ENCODE assay signal across 8 cellular contexts in genomic region chr10:73997806-73998622, GRCh38. TPM values are rescaled to one million over a fixed set of nuclear protein-coding genes. Genes with fewer than 3 reads are reported as not detected.
A peak's percentile ranks its signal among the peaks of the same experiment; 100 is the strongest.
DNase-seq lines count a peak whose midpoint lies in the region; ATAC-seq and TF ChIP-seq lines count a peak whose summit lies in the region.

Gene VCL (plus strand): TSS chr10:73998116. CDS start chr10:73998208, 92 bp downstream.

- CTCF ChIA-PET in activated CD4-positive, alpha-beta memory T cell treated with anti-CD3 and anti-CD28 coated beads for 36 hours (lab: Charles Lee) = interaction anchor here (1.2 to 2.5 kb wide), 3 partner anchors 40 to 83 kb away, joined by 3 to 8 read pairs (median 5); no protein-coding TSS in a partner anchor

- intact Hi-C loops in activated CD4-positive, alpha-beta memory T cell treated with anti-CD3 and anti-CD28 coated beads for 36 hours (cut with micrococcal nuclease) = loop anchor here (2.0 to 10.0 kb wide), 5 partner anchors 83 to 1219 kb away; partner anchors contain the start of genes KAT6B, NDST2 and SAMD8
- intact Hi-C loops in dorsolateral prefrontal cortex (cut with DNase I) = no loop called here
- intact Hi-C loops in right lobe of liver (cut with DNase I) = no loop called here

- no peaks in the 10 kb centered on the region for H3K9me3 Mint-ChIP-seq in activated CD4-positive, alpha-beta memory T cell treated with anti-CD3 and anti-CD28 coated beads for 36 hours

- H3K4me3 ChIP-seq in dorsolateral prefrontal cortex (peak within 1 kb of the TSS; percentile 64 to 98 (median 90)), right lobe of liver (peak within 1 kb of the TSS; percentile 71 to 92 (median 72))

- H3K36me3 Mint-ChIP-seq in activated CD4-positive, alpha-beta memory T cell treated with anti-CD3 and anti-CD28 coated beads for 36 hours = no peaks in the 10 kb centered on the region

- no peaks in the 10 kb centered on the region for H3K9me3 ChIP-seq in right lobe of liver

- ATAC-seq in GM19438 (IDR thresholded peaks at IDR 0.05; ENCODE audit: low read depth, unreplicated experiment) (peak; percentile 97), HG03575 (IDR thresholded peaks at IDR 0.05; ENCODE audit: extremely low read depth, insufficient number of reproducible peaks, low FRiP score, unreplicated experiment) (peak; percentile 69), right lobe of liver (peak; percentile 94 to 98 (median 96))

- peak within 1 kb of the TSS in 58 of 59 donors; percentile 4 to 94 (median 75) for H3K27ac ChIP-seq in dorsolateral prefrontal cortex
- peak within 1 kb of the TSS; percentile 87 to 93 (median 90) for H3K27ac ChIP-seq in right lobe of liver

- H3K27me3 Mint-ChIP-seq in activated CD4-positive, alpha-beta memory T cell treated with anti-CD3 and anti-CD28 coated beads for 36 hours = no peaks in the 10 kb centered on the region

- WGBS in right lobe of liver (ENCODE audit: insufficient coverage, low coverage, low lambda C conversion rate, missing lambda C conversion rate) = 0% methylated on average over 22 of the region's 90 CpGs

- peak; percentile 100 for TF ChIP-seq POLR2A in right lobe of liver (IDR thresholded peaks at IDR 0.05)

- H3K4me3 Mint-ChIP-seq in activated CD4-positive, alpha-beta memory T cell treated with anti-CD3 and anti-CD28 coated beads for 36 hours = peak within 1 kb of the TSS; percentile 91

- DNase-seq in CD1c-positive myeloid dendritic cell (ENCODE audit: extremely low spot score) (peak; percentile 98), NCI-H82 treated with DMSO at 0.1 percent for 48 hours (lab: John Stamatoyannopoulos, UW; ENCODE audit: unreplicated experiment) (peak; percentile 87), dorsolateral prefrontal cortex (peak; percentile 92 to 99 (median 97)), right lobe of liver (peak; percentile 98 to 99 (median 99))
- peak; percentile 97 for DNase-seq in activated CD4-positive, alpha-beta memory T cell treated with anti-CD3 and anti-CD28 coated beads for 36 hours
- DNase-seq in stimulated activated CD4-positive, alpha-beta T cell treated with anti-CD3 and anti-CD28 coated beads, Interleukin-4, amount 100 ng/mL, for 4 hours = peak; percentile 94

- POLR2A ChIA-PET in activated CD4-positive, alpha-beta memory T cell treated with anti-CD3 and anti-CD28 coated beads for 36 hours (lab: Charles Lee) = interaction anchor here (1.0 kb wide), 1 partner anchor 42 kb away, joined by 3 read pairs; no protein-coding TSS in a partner anchor

- H3K4me1 ChIP-seq in right lobe of liver = peaks cover 0 to 7% (median 3%) of the 10 kb centered on the region in 4 donors

- H3K27me3 ChIP-seq in dorsolateral prefrontal cortex (no peaks in the 10 kb centered on the region), right lobe of liver (no peaks in the 10 kb centered on the region)

- H3K36me3 ChIP-seq in right lobe of liver = no peaks in the 10 kb centered on the region

- TF ChIP-seq CTCF in dorsolateral prefrontal cortex (IDR thresholded peaks at IDR 0.05 in 54 of 56, conservative IDR thresholded peaks at IDR 0.05 in 2 of 56; ENCODE audit: low read depth in 1 of 56, partially characterized antibody in 56 of 56) (peak in 25 of 56 donors; percentile 6 to 51 (median 26)), right lobe of liver (IDR thresholded peaks at IDR 0.05) (no peak)

- peaks cover 33% of the 10 kb centered on the region for H3K4me1 Mint-ChIP-seq in activated CD4-positive, alpha-beta memory T cell treated with anti-CD3 and anti-CD28 coated beads for 36 hours (ENCODE audit: low read depth)

- peak within 1 kb of the TSS; percentile 89 for H3K27ac Mint-ChIP-seq in activated CD4-positive, alpha-beta memory T cell treated with anti-CD3 and anti-CD28 coated beads for 36 hours

RNA-seq across cellular contexts. Expression of gene VCL, which starts in this region (rescaled TPM):
- total RNA-seq in activated CD4-positive, alpha-beta memory T cell treated with anti-CD3 and anti-CD28 coated beads for 36 hours = 10 to 100 TPM; 27.8 to 29.2 TPM
- total RNA-seq in dorsolateral prefrontal cortex (10 to 100 TPM; 16.0 to 62.1 (median 29.9) TPM), right lobe of liver (10 to 100 TPM; 13.2 to 58.9 (median 27.5) TPM)

Comparison
In these comparisons a context has a peak if more than half of its experiments do, and no peak if none do; other contexts are left out.
1. Peak in every context shown above with its lines: DNase-seq, ATAC-seq, H3K4me3 ChIP-seq and H3K27ac ChIP-seq.